ENCODE assay signal across 24 cellular contexts in genomic region chr2:229087229-229087628, GRCh38.
"Had no signal": no experiment of that assay in that cellular context is flagged by ENCODE, and none has a peak within 500 bp of the region (broad histone marks: within the 10 kb centered on the region; RNA-seq: fewer than 3 reads in every experiment).

No MANE protein-coding gene starts in this region.

- H3K27me3 ChIP-seq: ascending aorta, brain microvascular endothelial cell, heart left ventricle, neutrophil, ovary, sigmoid colon had no signal

- DNase-seq: activated CD4-positive, alpha-beta memory T cell treated with anti-CD3 and anti-CD28 coated beads for 36 hours; activated CD4-positive, alpha-beta T cell treated with anti-CD3 and anti-CD28 coated beads, Interleukin-2, amount 10 ng/mL, durations not matched to agents 24 days and 14 days; activated CD4-positive, CD25-positive, alpha-beta regulatory T cell treated with anti-CD3 and anti-CD28 coated beads, Interleukin-2, amount 50 U/mL, for 72 hours; activated CD8-positive, alpha-beta memory T cell treated with anti-CD3 and anti-CD28 coated beads, Interleukin-2, amount 50 U/mL, for 4 hours; activated gamma-delta T cell; activated naive CD4-positive, alpha-beta T cell treated with anti-CD3 and anti-CD28 coated beads, Interleukin-2, amount 10 ng/mL, durations not matched to agents 7 days and 5 days; activated naive CD8-positive, alpha-beta T cell treated with anti-CD3 and anti-CD28 coated beads, Interleukin-2, amount 10 ng/mL, durations not matched to agents 7 days and 5 days; activated T-cell treated with anti-CD3 and anti-CD28 coated beads, Interleukin-2, amount 50 U/mL, for 24 hours; brain microvascular endothelial cell; caudate nucleus; heart left ventricle; hypothalamus; immature natural killer cell; kidney; lower lobe of right lung; ovary; sigmoid colon; stimulated activated CD4-positive, alpha-beta T cell treated with anti-CD3 and anti-CD28 coated beads, Interleukin-15, amount 100 ng/mL, for 24 hours; stimulated activated CD4-positive, alpha-beta T cell treated with anti-CD3 and anti-CD28 coated beads, Interleukin-2, amount 100 ng/mL, for 24 hours; stimulated activated naive CD4-positive, alpha-beta T cell treated with Interleukin-2 at 50 U/mL for 16 hours; trophoblast cell had no signal

- H3K36me3 ChIP-seq: ascending aorta, brain microvascular endothelial cell, heart left ventricle, lower lobe of right lung, neutrophil, ovary, sigmoid colon, thoracic aorta had no signal

- H3K4me3 ChIP-seq: heart left ventricle, lower lobe of right lung, ovary, sigmoid colon had no signal

- H3K27ac ChIP-seq: brain microvascular endothelial cell, lower lobe of right lung, neutrophil, ovary, sigmoid colon had no signal

- H3K9me3 ChIP-seq: ascending aorta, lower lobe of right lung, neutrophil, ovary, sigmoid colon, thoracic aorta had no signal
